ENCODE assay signal across 14 cellular contexts in the genomic region with DNA sequence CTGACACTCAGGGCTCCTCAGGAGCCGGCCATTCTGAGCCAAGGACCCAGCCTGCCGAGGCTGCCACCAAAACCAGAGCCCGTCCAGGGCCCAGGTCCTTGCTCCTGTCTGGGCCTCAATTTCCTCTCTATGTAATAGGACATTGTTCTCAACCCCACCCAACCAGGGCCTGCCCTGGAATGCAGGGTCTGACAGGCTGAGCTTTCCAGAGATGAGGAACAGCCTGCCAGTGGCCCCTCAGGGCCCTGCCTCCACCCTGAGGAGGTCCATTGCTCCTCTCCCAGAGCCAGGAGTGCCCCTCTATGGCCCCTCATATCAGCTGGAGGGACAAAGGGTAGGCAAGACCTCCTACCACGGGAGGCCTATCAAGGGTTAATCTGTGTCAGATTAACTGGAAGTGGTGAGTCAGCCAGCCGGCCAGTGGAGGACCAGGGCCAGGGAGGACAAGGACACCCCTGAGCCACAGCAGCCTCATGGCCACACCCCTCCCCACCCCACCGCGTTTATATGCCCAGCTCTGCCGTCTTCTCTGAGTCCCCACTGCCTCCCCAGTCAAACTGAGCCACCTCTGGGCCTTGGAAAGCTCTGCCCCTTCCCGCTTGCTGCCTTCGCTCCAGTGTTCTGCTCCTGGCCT. TPM values are rescaled to one million over a fixed set of nuclear protein-coding genes. Genes with fewer than 3 reads are reported as not detected.
A peak's percentile ranks its signal among the peaks of the same experiment; 100 is the strongest.
DNase-seq lines count a peak whose midpoint lies in the region; ATAC-seq and TF ChIP-seq lines count a peak whose summit lies in the region.
"Had no signal": no experiment of that assay in that cellular context is flagged by ENCODE, and none has a peak within 500 bp of the region (broad histone marks: within the 10 kb centered on the region; RNA-seq: fewer than 3 reads in every experiment).

No MANE protein-coding gene starts in this region.

- TF ChIP-seq CTCF in VCaP (conservative IDR thresholded peaks at IDR 0.05) (no peak), spleen (IDR thresholded peaks at IDR 0.05 in 8 of 11, conservative IDR thresholded peaks at IDR 0.05 in 3 of 11) (no peak), gastroesophageal sphincter (IDR thresholded peaks at IDR 0.05) (no peak)

- DNase-seq in NCI-H2196 (lab: John Stamatoyannopoulos, UW; ENCODE audit: unreplicated experiment) (peak; percentile 13), NCI-H2196 treated with DMSO at 0.1 percent for 48 hours (lab: John Stamatoyannopoulos, UW; ENCODE audit: unreplicated experiment) (no peak), iris pigment epithelial cell (ENCODE audit: low read depth) (peak; percentile 42), spleen (peak; percentile 79)
- DNase-seq in stimulated activated CD4-positive, alpha-beta T cell treated with anti-CD3 and anti-CD28 coated beads, Interleukin-2, amount 100 ng/mL, for 24 hours, result no peak
- DNase-seq in activated CD8-positive, alpha-beta memory T cell treated with anti-CD3 and anti-CD28 coated beads, Interleukin-2, amount 50 U/mL, for 4 hours, result no peak
- DNase-seq: 8988T, NCI-H1048, NCI-H526 had no signal

- no peak for TF ChIP-seq EP300 in gastroesophageal sphincter (IDR thresholded peaks at IDR 0.05)

- H3K9me3 ChIP-seq in spleen (no peaks in the 10 kb centered on the region), gastroesophageal sphincter (no peaks in the 10 kb centered on the region)

- no peak for ATAC-seq in gastroesophageal sphincter
- ATAC-seq: left lobe of liver had no signal

- H3K27me3 ChIP-seq in spleen (replicated peaks in 1 of 7) (peaks cover 0 to 53% (median 10%) of the 10 kb centered on the region in 7 donors), gastroesophageal sphincter (peaks cover 28% of the 10 kb centered on the region)

- TF ChIP-seq POLR2A in spleen (IDR thresholded peaks at IDR 0.05) (no peak), gastroesophageal sphincter (IDR thresholded peaks at IDR 0.05) (no peak)

- intact Hi-C loops in spleen (cut with DNase I; ENCODE audit: low total_unique reads), result no loop called here

- 44 to 63% (median 54%) methylated on average over 7 to 10 of the region's 10 CpGs for WGBS in spleen, 5 donors
- 60 to 63% methylated on average over 2 to 3 of the region's 10 CpGs for WGBS in gastroesophageal sphincter (ENCODE audit: low coverage in 1 of 2), 2 donors

- H3K27ac ChIP-seq in VCaP (peak overlapping the region; percentile 83; the same call in 1 of the 2 replicates), spleen (peak overlapping the region in 7 of 8 donors; percentile 14 to 74 (median 55)), gastroesophageal sphincter (no peak overlapping the region)
- H3K27ac ChIP-seq: coronary artery had no signal

- peaks cover 0 to 56% (median 39%) of the 10 kb centered on the region in 6 donors for H3K4me1 ChIP-seq in spleen
- peaks cover 0 to 56% (median 24%) of the 10 kb centered on the region in 3 donors for H3K4me1 ChIP-seq in gastroesophageal sphincter

- H3K4me3 ChIP-seq in spleen (no peak overlapping the region), gastroesophageal sphincter (no peak overlapping the region)
- H3K4me3 ChIP-seq: coronary artery had no signal

- no peaks in the 10 kb centered on the region for H3K36me3 ChIP-seq in spleen
- H3K36me3 ChIP-seq in gastroesophageal sphincter, result no peaks in the 10 kb centered on the region

RNA-seq across cellular contexts. Expression of a gene that starts 6.3 kb away (rescaled TPM):
- not detected for total RNA-seq in spleen
- polyA plus RNA-seq in spleen, result under 1 TPM in 1 of 3 donors, not detected in 2; 0.08 TPM
- total RNA-seq in gastroesophageal sphincter, result not detected
- total RNA-seq: left lobe of liver, posterior vena cava had no signal

RNA-seq across cellular contexts. Expression of a gene that starts 39.8 kb away (rescaled TPM):
- total RNA-seq in spleen (1 to 10 TPM in 2 of 7 donors, under 1 TPM in 2, not detected in 3; 0.47 to 1.8 (median 0.94) TPM), gastroesophageal sphincter (under 1 TPM in 1 of 4 donors, not detected in 3; 0.12 TPM)
- 1 to 10 TPM in 1 of 3 donors, under 1 TPM in 2; 0.68 to 1.2 (median 0.96) TPM for polyA plus RNA-seq in spleen
- total RNA-seq: left lobe of liver had no signal

Comparison
In these comparisons a context has a peak if more than half of its experiments do, and no peak if none do; other contexts are left out.
1. DNase-seq: peak in NCI-H2196 (single experiment), iris pigment epithelial cell (single experiment) and spleen (single experiment); none in NCI-H2196 treated with DMSO at 0.1 percent for 48 hours (single experiment), stimulated activated CD4-positive, alpha-beta T cell treated with anti-CD3 and anti-CD28 coated beads, Interleukin-2, amount 100 ng/mL, for 24 hours (0 of 2) and activated CD8-positive, alpha-beta memory T cell treated with anti-CD3 and anti-CD28 coated beads, Interleukin-2, amount 50 U/mL, for 4 hours (single experiment).
2. H3K27ac ChIP-seq: peak in VCaP (single experiment) and spleen (7 of 8); none in gastroesophageal sphincter (0 of 4).